Comparison of ENCODE assay signal across 11 cellular contexts in genomic region chr5:73370620-73371583, GRCh38.
DNase-seq lines count a peak whose midpoint lies in the region; ATAC-seq and TF ChIP-seq lines count a peak whose summit lies in the region.
"Had no signal": no experiment of that assay in that cellular context is flagged by ENCODE, and none has a peak within 500 bp of the region (broad histone marks: within the 10 kb centered on the region; RNA-seq: fewer than 3 reads in every experiment).

No MANE protein-coding gene starts in this region.

- H3K36me3 ChIP-seq in GM23248 (ENCODE audit: low read depth) = no peaks in the 10 kb centered on the region
- H3K36me3 ChIP-seq in esophagus muscularis mucosa = no peaks in the 10 kb centered on the region
- H3K36me3 ChIP-seq: gastroesophageal sphincter had no signal

- H3K27me3 ChIP-seq in GM23248 (replicated peaks; ENCODE audit: insufficient read depth) (no peaks in the 10 kb centered on the region), esophagus muscularis mucosa (no peaks in the 10 kb centered on the region)

- no peaks in the 10 kb centered on the region for H3K79me2 ChIP-seq in GM23248 (ENCODE audit: insufficient read depth)

- in situ Hi-C loops in GM23248 (cut with MboI) = no loop called here

- H3K9ac ChIP-seq in GM23248 = peak overlapping the region; percentile 72

- H3K4me2 ChIP-seq in GM23248 (ENCODE audit: unreplicated experiment) = peak overlapping the region; percentile 73

- intact Hi-C loops in esophagus muscularis mucosa (cut with DNase I) = no loop called here

- peaks cover 73% of the 10 kb centered on the region for H3K4me1 ChIP-seq in GM23248 (ENCODE audit: insufficient read depth)
- H3K4me1 ChIP-seq in esophagus muscularis mucosa = peaks cover 0 to 23% (median 8%) of the 10 kb centered on the region in 4 donors
- H3K4me1 ChIP-seq: gastroesophageal sphincter had no signal

- H3K4me3 ChIP-seq in GM23248 = peak overlapping the region; percentile 53
- H3K4me3 ChIP-seq in esophagus muscularis mucosa = no peak overlapping the region
- H3K4me3 ChIP-seq: gastroesophageal sphincter had no signal

- DNase-seq in GM23248 (peak; percentile 93), RWPE1 (ENCODE audit: low spot score) (peak; percentile 97), esophagus muscularis mucosa (ENCODE audit: extremely low spot score) (peak; percentile 39), pulmonary artery endothelial cell (ENCODE audit: low read depth, low spot score) (peak; percentile 92), NCI-H69 (lab: John Stamatoyannopoulos, UW) (no peak), hypothalamus (lab: John Stamatoyannopoulos, UW) (no peak), NCI-H1417 treated with DMSO at 0.1 percent for 48 hours (lab: John Stamatoyannopoulos, UW) (no peak)
- DNase-seq: activated CD4-positive, alpha-beta T cell treated with anti-CD3 and anti-CD28 coated beads for 36 hours; DND-41 had no signal

- TF ChIP-seq CTCF in RWPE1 (conservative IDR thresholded peaks at IDR 0.05; ENCODE audit: low read depth) (no peak), esophagus muscularis mucosa (IDR thresholded peaks at IDR 0.05) (no peak)

- POLR2A ChIA-PET in RWPE1 (lab: Yijun Ruan, JAX; ENCODE audit: low non-redundant PET) = no interaction called here

- H3K9me2 ChIP-seq in GM23248 (ENCODE audit: insufficient read depth) = no peaks in the 10 kb centered on the region

- TF ChIP-seq POLR2A in esophagus muscularis mucosa (IDR thresholded peaks at IDR 0.05; ENCODE audit: low read depth) = no peak

- H3F3A ChIP-seq in GM23248 (ENCODE audit: insufficient read depth) = peaks cover 76% of the 10 kb centered on the region

- no peaks in the 10 kb centered on the region for H4K20me1 ChIP-seq in GM23248 (ENCODE audit: insufficient read depth)

- H3K9me3 ChIP-seq in GM23248 (ENCODE audit: low read depth) = no peaks in the 10 kb centered on the region
- no peaks in the 10 kb centered on the region for H3K9me3 ChIP-seq in esophagus muscularis mucosa
- H3K9me3 ChIP-seq: gastroesophageal sphincter had no signal

- no peak for ATAC-seq in HG03175 (IDR thresholded peaks at IDR 0.05; ENCODE audit: unreplicated experiment)
- ATAC-seq: activated CD4-positive, alpha-beta T cell treated with anti-CD3 and anti-CD28 coated beads for 36 hours; gastroesophageal sphincter had no signal

- WGBS in GM23248 (ENCODE audit: low coverage in 1 of 2, low lambda C conversion rate in 2 of 2, missing lambda C conversion rate in 2 of 2), 2 experiments = 3 to 4% methylated on average over 12 of the region's 12 CpGs
- 38% methylated on average over 12 of the region's 12 CpGs for WGBS in esophagus muscularis mucosa

- H3K27ac ChIP-seq in GM23248 (peak overlapping the region; percentile 93), RWPE1 (peak overlapping the region; percentile 84), esophagus muscularis mucosa (replicated peaks in 1 of 4) (no peak overlapping the region)
- H3K27ac ChIP-seq: gastroesophageal sphincter had no signal

- TF ChIP-seq EP300 in esophagus muscularis mucosa (IDR thresholded peaks at IDR 0.05) = no peak

- CTCF ChIA-PET in RWPE1 (lab: Yijun Ruan, JAX) = interaction anchor here (0.5 to 0.9 kb wide), 3 partner anchors 48 to 728 kb away, joined by 3 read pairs; no protein-coding TSS in a partner anchor

- no peak overlapping the region for H2AFZ ChIP-seq in GM23248

Comparison
In these comparisons a context has a peak if more than half of its experiments do, and no peak if none do; other contexts are left out.
1. DNase-seq: peak in GM23248 (single experiment), RWPE1 (single experiment), esophagus muscularis mucosa (single experiment) and pulmonary artery endothelial cell (single experiment); none in NCI-H69 (single experiment), hypothalamus (0 of 51) and NCI-H1417 treated with DMSO at 0.1 percent for 48 hours (single experiment).
2. H3K27ac ChIP-seq: peak in GM23248 (single experiment) and RWPE1 (single experiment); none in esophagus muscularis mucosa (0 of 4).